27 cellular contexts compared by ENCODE assay signal in genomic region chr9:103471241-103471640, GRCh38.
"Had no signal": no experiment of that assay in that cellular context is flagged by ENCODE, and none has a peak within 500 bp of the region (broad histone marks: within the 10 kb centered on the region; RNA-seq: fewer than 3 reads in every experiment).

No MANE protein-coding gene starts in this region.

- H3K27me3 Mint-ChIP-seq: central memory CD8-positive, alpha-beta T cell; naive B cell; progenitor cell of endocrine pancreas; stimulated activated naive B cell treated with anti-CD40 and anti-IgM and Interleukin-4, amounts not matched to agents 10 μg/mL and 1 μg/mL and 100 μg/mL, for 72 hours had no signal

- DNase-seq: activated CD4-positive, alpha-beta T cell treated with anti-CD3 and anti-CD28 coated beads for 1 hour; activated CD4-positive, alpha-beta T cell treated with anti-CD3 and anti-CD28 coated beads, Interleukin-2, amount 50 U/mL, for 1 hour; activated naive CD4-positive, alpha-beta T cell; activated T-cell treated with anti-CD3 and anti-CD28 coated beads for 4 hours; activated T-cell treated with anti-CD3 and anti-CD28 coated beads, Interleukin-2, amount 50 U/mL, for 72 hours; colonic mucosa; effector CD8-positive, alpha-beta T cell; gastrocnemius medialis; islet precursor cell; left ventricle myocardium inferior; naive B cell; nephron progenitor cell; ovary; sigmoid colon; small intestine; stimulated activated naive B cell treated with anti-CD40 and anti-IgM and Interleukin-4, amounts not matched to agents 10 μg/mL and 1 μg/mL and 100 μg/mL, for 72 hours; stomach; T-helper 2 cell; tibial artery; upper lobe of right lung had no signal

- H3K9me3 ChIP-seq: colonic mucosa, gastrocnemius medialis, left ventricle myocardium inferior, ovary, sigmoid colon, suprapubic skin, tibial artery, upper lobe of right lung had no signal

- H3K27me3 ChIP-seq: colonic mucosa, gastrocnemius medialis, hepatocyte, ovary, sigmoid colon, stomach, suprapubic skin, tibial artery, upper lobe of right lung had no signal

- H3K36me3 ChIP-seq: colonic mucosa, gastrocnemius medialis, left ventricle myocardium inferior, ovary, sigmoid colon, stomach, suprapubic skin, tibial artery, upper lobe of right lung had no signal

- H3K4me3 Mint-ChIP-seq: activated T-cell treated with anti-CD3 and anti-CD28 coated beads, Interleukin-2, amount 50 U/mL, for 72 hours; central memory CD8-positive, alpha-beta T cell; naive B cell; nephron progenitor cell; stimulated activated naive B cell treated with anti-CD40 and anti-IgM and Interleukin-4, amounts not matched to agents 10 μg/mL and 1 μg/mL and 100 μg/mL, for 72 hours; WTC11 had no signal

- H3K4me2 ChIP-seq: hepatocyte had no signal

- H3K27ac ChIP-seq: colonic mucosa, gastrocnemius medialis, hepatocyte, left ventricle myocardium inferior, ovary, sigmoid colon, stomach, suprapubic skin, tibial artery, upper lobe of right lung had no signal

- ATAC-seq: activated naive CD4-positive, alpha-beta T cell treated with anti-CD3 and anti-CD28 coated beads, Interleukin-2, amount 50 U/mL, for 72 hours; activated T-cell treated with anti-CD3 and anti-CD28 coated beads, Interleukin-2, amount 50 U/mL, for 72 hours; gastrocnemius medialis; stimulated activated naive B cell treated with anti-CD40 and anti-IgM and Interleukin-4, amounts not matched to agents 10 μg/mL and 1 μg/mL and 100 μg/mL, for 72 hours; upper lobe of right lung; WTC11 had no signal

- H3K4me3 ChIP-seq: colonic mucosa, gastrocnemius medialis, hepatocyte, left ventricle myocardium inferior, lung, ovary, sigmoid colon, stomach, suprapubic skin, tibial artery, upper lobe of right lung had no signal

- H3K79me2 ChIP-seq: hepatocyte had no signal

- H3K36me3 Mint-ChIP-seq: activated naive CD4-positive, alpha-beta T cell treated with anti-CD3 and anti-CD28 coated beads, Interleukin-2, amount 50 U/mL, for 72 hours; naive B cell; stimulated activated naive B cell treated with anti-CD40 and anti-IgM and Interleukin-4, amounts not matched to agents 10 μg/mL and 1 μg/mL and 100 μg/mL, for 72 hours; WTC11 had no signal

- H3K9me3 Mint-ChIP-seq: nephron progenitor cell had no signal

- H3K4me1 ChIP-seq: colonic mucosa, gastrocnemius medialis, left ventricle myocardium inferior, sigmoid colon, stomach, suprapubic skin, tibial artery, upper lobe of right lung had no signal

- H3K4me1 Mint-ChIP-seq: central memory CD8-positive, alpha-beta T cell; naive B cell; nephron progenitor cell; stimulated activated naive B cell treated with anti-CD40 and anti-IgM and Interleukin-4, amounts not matched to agents 10 μg/mL and 1 μg/mL and 100 μg/mL, for 72 hours had no signal

- H3K27ac Mint-ChIP-seq: activated naive CD4-positive, alpha-beta T cell treated with anti-CD3 and anti-CD28 coated beads, Interleukin-2, amount 50 U/mL, for 72 hours; activated T-cell treated with anti-CD3 and anti-CD28 coated beads, Interleukin-2, amount 50 U/mL, for 72 hours; naive B cell; nephron progenitor cell; progenitor cell of endocrine pancreas; stimulated activated naive B cell treated with anti-CD40 and anti-IgM and Interleukin-4, amounts not matched to agents 10 μg/mL and 1 μg/mL and 100 μg/mL, for 72 hours; WTC11 had no signal
